9 cellular contexts compared by ENCODE assay signal in the genomic region with DNA sequence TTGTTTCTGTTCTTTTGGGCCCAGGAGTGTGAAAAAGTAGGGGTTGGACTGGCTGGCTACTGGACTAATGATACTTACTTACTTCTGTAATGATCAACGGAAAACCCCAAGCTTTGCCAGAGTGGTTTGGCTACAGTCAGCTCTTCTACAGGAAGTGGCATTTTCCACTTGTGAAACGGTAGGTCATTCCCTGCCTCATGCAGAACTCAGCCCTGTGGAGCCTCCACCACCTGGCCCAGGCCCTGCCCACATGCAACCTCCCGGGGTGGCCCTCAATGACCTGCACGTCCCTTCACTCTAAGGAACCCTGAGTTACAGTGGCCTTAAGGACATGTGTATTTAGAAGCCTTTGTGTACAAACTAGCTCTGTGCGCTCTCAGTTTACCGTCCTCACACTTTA.
DNase-seq lines count a peak whose midpoint lies in the region; ATAC-seq and TF ChIP-seq lines count a peak whose summit lies in the region.
"Had no signal": no experiment of that assay in that cellular context is flagged by ENCODE, and none has a peak within 500 bp of the region (broad histone marks: within the 10 kb centered on the region; RNA-seq: fewer than 3 reads in every experiment).

No MANE protein-coding gene starts in this region.

- no peak overlapping the region for H3K27ac Mint-ChIP-seq in activated naive CD8-positive, alpha-beta T cell treated with anti-CD3 and anti-CD28 coated beads, Interleukin-2, amount 10 ng/mL, durations not matched to agents 7 days and 5 days

- H3K4me3 ChIP-seq in AG10803 (ENCODE audit: low read length) (no peak overlapping the region), mesenchymal stem cell (ENCODE audit: insufficient read depth in 1 of 2, low read depth in 1 of 2, low read length in 2 of 2) (no peak overlapping the region), vagina (no peak overlapping the region)

- no peak overlapping the region for H3K4me3 Mint-ChIP-seq in activated naive CD8-positive, alpha-beta T cell treated with anti-CD3 and anti-CD28 coated beads, Interleukin-2, amount 10 ng/mL, durations not matched to agents 7 days and 5 days

- no peak overlapping the region for H2BK12ac ChIP-seq in mesenchymal stem cell (ENCODE audit: low read length in 2 of 2)

- no peak overlapping the region for H3K4me2 ChIP-seq in mesenchymal stem cell (ENCODE audit: low read length, poor library complexity, severe bottlenecking)

- H3K4me1 ChIP-seq in mesenchymal stem cell (ENCODE audit: control insufficient read depth, insufficient read depth, low read depth, low read length) = peaks cover 23% of the 10 kb centered on the region
- peaks cover 17% of the 10 kb centered on the region for H3K4me1 ChIP-seq in vagina

- H4K8ac ChIP-seq in mesenchymal stem cell (ENCODE audit: low read length) = peak overlapping the region; percentile 28

- no peak overlapping the region for H2AK5ac ChIP-seq in mesenchymal stem cell (ENCODE audit: low read length, severe bottlenecking)

- ATAC-seq in GM18907 (IDR thresholded peaks at IDR 0.05; ENCODE audit: unreplicated experiment) (peak; percentile 53), HG03571 (IDR thresholded peaks at IDR 0.05; ENCODE audit: unreplicated experiment) (no peak)
- ATAC-seq in activated naive CD8-positive, alpha-beta T cell treated with anti-CD3 and anti-CD28 coated beads, Interleukin-2, amount 10 ng/mL, durations not matched to agents 7 days and 5 days (ENCODE audit: low read depth) = peak; percentile 20

- peaks cover 11% of the 10 kb centered on the region for H3K4me1 Mint-ChIP-seq in activated naive CD8-positive, alpha-beta T cell treated with anti-CD3 and anti-CD28 coated beads, Interleukin-2, amount 10 ng/mL, durations not matched to agents 7 days and 5 days

- 93% methylated on average over 6 of the region's 6 CpGs for WGBS in mesenchymal stem cell

- no peak overlapping the region for H3K9ac ChIP-seq in mesenchymal stem cell (ENCODE audit: low read length)

- no peak overlapping the region for H2AFZ ChIP-seq in mesenchymal stem cell (ENCODE audit: low read depth, low read length)

- POLR2A ChIA-PET in activated naive CD8-positive, alpha-beta T cell treated with anti-CD3 and anti-CD28 coated beads, Interleukin-2, amount 10 ng/mL, durations not matched to agents 7 days and 5 days (lab: Charles Lee) = no interaction called here

- H3K79me1 ChIP-seq in mesenchymal stem cell (replicated peaks; ENCODE audit: low read length, poor library complexity, severe bottlenecking) = peaks cover 16% of the 10 kb centered on the region

- H3K18ac ChIP-seq in mesenchymal stem cell (ENCODE audit: low read depth in 1 of 2, low read length in 2 of 2) = no peak overlapping the region

- H3K14ac ChIP-seq in mesenchymal stem cell (ENCODE audit: low read length in 2 of 2) = no peak overlapping the region

- peak; percentile 21 for DNase-seq in AG10803 (ENCODE audit: low read depth)
- DNase-seq in activated naive CD8-positive, alpha-beta T cell treated with anti-CD3 and anti-CD28 coated beads, Interleukin-2, amount 10 ng/mL, durations not matched to agents 7 days and 5 days = no peak
- no peak for DNase-seq in mesenchymal stem cell
- DNase-seq in posterior cingulate gyrus = no peak
- DNase-seq in mucosa of gallbladder (ENCODE audit: low spot score) = no peak
- DNase-seq in vagina (ENCODE audit: extremely low spot score in 2 of 2) = no peak
- DNase-seq: NCI-H510A had no signal

- H2BK5ac ChIP-seq in mesenchymal stem cell (ENCODE audit: low read depth, low read length, poor library complexity, severe bottlenecking) = no peak overlapping the region

- no peaks in the 10 kb centered on the region for H3K9me3 Mint-ChIP-seq in activated naive CD8-positive, alpha-beta T cell treated with anti-CD3 and anti-CD28 coated beads, Interleukin-2, amount 10 ng/mL, durations not matched to agents 7 days and 5 days

- no peak overlapping the region for H3K23ac ChIP-seq in mesenchymal stem cell (ENCODE audit: low read length in 2 of 2)

- no peak overlapping the region for H4K91ac ChIP-seq in mesenchymal stem cell (ENCODE audit: low read length)

- no peaks in the 10 kb centered on the region for H3K27me3 Mint-ChIP-seq in activated naive CD8-positive, alpha-beta T cell treated with anti-CD3 and anti-CD28 coated beads, Interleukin-2, amount 10 ng/mL, durations not matched to agents 7 days and 5 days

- H3K36me3 ChIP-seq in mesenchymal stem cell (ENCODE audit: control insufficient read depth in 1 of 2, insufficient read depth in 2 of 2, low read depth in 1 of 2, low read length in 2 of 2) (peaks cover 51 to 87% of the 10 kb centered on the region in 2 experiments), vagina (peaks cover 0 to 46% of the 10 kb centered on the region in 2 donors)

- H3K27ac ChIP-seq in mesenchymal stem cell (ENCODE audit: low read length, poor library complexity, severe bottlenecking) (peak overlapping the region; percentile 80), vagina (no peak overlapping the region)

- no peak for TF ChIP-seq CTCF in AG10803 (conservative IDR thresholded peaks at IDR 0.05; ENCODE audit: low read length)
- TF ChIP-seq CTCF in vagina (IDR thresholded peaks at IDR 0.05) = no peak

- no peak overlapping the region for H2BK120ac ChIP-seq in mesenchymal stem cell (ENCODE audit: low read depth, low read length)

- TF ChIP-seq POLR2A in vagina (IDR thresholded peaks at IDR 0.05) = no peak

- H3K9me3 ChIP-seq in mesenchymal stem cell (ENCODE audit: control insufficient read depth, low read length) = peaks cover 3% of the 10 kb centered on the region
- H3K9me3 ChIP-seq in vagina = no peaks in the 10 kb centered on the region

- peaks cover 46% of the 10 kb centered on the region for H3K36me3 Mint-ChIP-seq in activated naive CD8-positive, alpha-beta T cell treated with anti-CD3 and anti-CD28 coated beads, Interleukin-2, amount 10 ng/mL, durations not matched to agents 7 days and 5 days

- no peak overlapping the region for H2BK15ac ChIP-seq in mesenchymal stem cell (ENCODE audit: low read depth, poor library complexity, severe bottlenecking)

- no peak overlapping the region for H3K4ac ChIP-seq in mesenchymal stem cell (ENCODE audit: low read depth in 1 of 2, low read length in 2 of 2)

- no peaks in the 10 kb centered on the region for H3K27me3 ChIP-seq in mesenchymal stem cell (ENCODE audit: control insufficient read depth in 1 of 2, insufficient read depth in 1 of 2, low read length in 2 of 2)
- H3K27me3 ChIP-seq in vagina = no peaks in the 10 kb centered on the region

- intact Hi-C loops in posterior cingulate gyrus (cut with DNase I) = no loop called here
- intact Hi-C loops in vagina (cut with DNase I) = no loop called here
